In genomic region chr15:62649793-62650420, GRCh38 we compare ENCODE assay signal across 8 cellular contexts.
A peak's percentile ranks its signal among the peaks of the same experiment; 100 is the strongest.
DNase-seq lines count a peak whose midpoint lies in the region; ATAC-seq and TF ChIP-seq lines count a peak whose summit lies in the region.

No MANE protein-coding gene starts in this region.

- H3K27ac Mint-ChIP-seq in natural killer cell treated with Interleukin-12 subunit alpha and Interleukin-12 subunit beta and Interleukin-15 and Interleukin-18, amount 100 ng/mL, for 72 hours: no peak overlapping the region
- no peak overlapping the region for H3K27ac Mint-ChIP-seq in natural killer cell

- TF ChIP-seq CTCF in natural killer cell (IDR thresholded peaks at IDR 0.05): no peak
- no peak for TF ChIP-seq CTCF in fibroblast of pulmonary artery (IDR thresholded peaks at IDR 0.05; ENCODE audit: low read length, missing control alignments)
- no peak for TF ChIP-seq CTCF in thyroid gland (IDR thresholded peaks at IDR 0.05)

- peaks cover 5 to 14% of the 10 kb centered on the region in 2 donors for H3K27me3 Mint-ChIP-seq in natural killer cell treated with Interleukin-12 subunit alpha and Interleukin-12 subunit beta and Interleukin-15 and Interleukin-18, amount 100 ng/mL, for 72 hours
- no peaks in the 10 kb centered on the region for H3K27me3 Mint-ChIP-seq in natural killer cell (ENCODE audit: low read depth in 2 of 2)

- H2AFZ ChIP-seq in Karpas-422 (ENCODE audit: low read length): no peak overlapping the region

- H3K79me2 ChIP-seq in Karpas-422 (ENCODE audit: low read length): no peaks in the 10 kb centered on the region

- no peaks in the 10 kb centered on the region for H3K27me3 ChIP-seq in thyroid gland
- H3K27me3 ChIP-seq in Karpas-422 (ENCODE audit: low read length): no peaks in the 10 kb centered on the region

- H3K27ac ChIP-seq in thyroid gland (peak overlapping the region in 1 of 3 donors; percentile 13), Karpas-422 (ENCODE audit: low read length) (no peak overlapping the region)

- H3K36me3 ChIP-seq in thyroid gland (no peaks in the 10 kb centered on the region), Karpas-422 (ENCODE audit: insufficient read depth, low read length) (no peaks in the 10 kb centered on the region)

- H3K4me3 ChIP-seq in fibroblast of pulmonary artery (replicated peaks; ENCODE audit: low read depth, low read length): no peak overlapping the region
- H3K4me3 ChIP-seq in thyroid gland (replicated peaks in 1 of 3): no peak overlapping the region
- H3K4me3 ChIP-seq in Karpas-422 (ENCODE audit: low read length): no peak overlapping the region

- H3K9me2 ChIP-seq in Karpas-422 (replicated peaks; ENCODE audit: insufficient read depth, low read length): no peaks in the 10 kb centered on the region

- no peak overlapping the region for H3K4me3 Mint-ChIP-seq in natural killer cell treated with Interleukin-12 subunit alpha and Interleukin-12 subunit beta and Interleukin-15 and Interleukin-18, amount 100 ng/mL, for 72 hours
- no peak overlapping the region for H3K4me3 Mint-ChIP-seq in natural killer cell

- no peaks in the 10 kb centered on the region for H4K20me1 ChIP-seq in Karpas-422 (ENCODE audit: insufficient read depth, low read depth, low read length)

- intact Hi-C loops in natural killer cell (cut with micrococcal nuclease): no loop called here
- intact Hi-C loops in thyroid gland (cut with DNase I): no loop called here

- DNase-seq in natural killer cell treated with Interleukin-12 subunit alpha and Interleukin-12 subunit beta and Interleukin-15 and Interleukin-18, amount 100 ng/mL, for 72 hours (ENCODE audit: low spot score): peak; percentile 29
- no peak for DNase-seq in natural killer cell
- peak; percentile 56 for DNase-seq in fibroblast of pulmonary artery (ENCODE audit: low read depth)
- DNase-seq in thyroid gland: peak; percentile 64 to 72
- no peak for DNase-seq in Karpas-422
- DNase-seq in activated CD4-positive, alpha-beta T cell treated with anti-CD3 and anti-CD28 coated beads, Interleukin-2, amount 50 U/mL, for 4 hours: no peak

- H3K4me1 ChIP-seq in thyroid gland (peaks cover 8 to 29% of the 10 kb centered on the region in 2 donors), Karpas-422 (ENCODE audit: low read length) (no peaks in the 10 kb centered on the region)

- no peaks in the 10 kb centered on the region for H3K36me3 Mint-ChIP-seq in natural killer cell treated with Interleukin-12 subunit alpha and Interleukin-12 subunit beta and Interleukin-15 and Interleukin-18, amount 100 ng/mL, for 72 hours
- no peaks in the 10 kb centered on the region for H3K36me3 Mint-ChIP-seq in natural killer cell

- 72 to 74% methylated on average over 12 of the region's 12 CpGs for WGBS in thyroid gland, 2 donors

- H3K9me3 Mint-ChIP-seq in natural killer cell treated with Interleukin-12 subunit alpha and Interleukin-12 subunit beta and Interleukin-15 and Interleukin-18, amount 100 ng/mL, for 72 hours: no peaks in the 10 kb centered on the region
- no peaks in the 10 kb centered on the region for H3K9me3 Mint-ChIP-seq in natural killer cell

- no peak for TF ChIP-seq POLR2A in thyroid gland (IDR thresholded peaks at IDR 0.05)

- no peaks in the 10 kb centered on the region for H3K9me3 ChIP-seq in thyroid gland
- H3K9me3 ChIP-seq in Karpas-422 (ENCODE audit: low read length): no peaks in the 10 kb centered on the region

- peak in 1 of 2 donors; percentile 75 for ATAC-seq in natural killer cell treated with Interleukin-12 subunit alpha and Interleukin-12 subunit beta and Interleukin-15 and Interleukin-18, amount 100 ng/mL, for 72 hours
- no peak for ATAC-seq in natural killer cell
- peak; percentile 76 for ATAC-seq in HG03175 (IDR thresholded peaks at IDR 0.05; ENCODE audit: unreplicated experiment)
- ATAC-seq in GM21515 (IDR thresholded peaks at IDR 0.05; ENCODE audit: unreplicated experiment): no peak

- no peak overlapping the region for H3K9ac ChIP-seq in Karpas-422 (ENCODE audit: low read length)

- no peaks in the 10 kb centered on the region for H3K4me1 Mint-ChIP-seq in natural killer cell treated with Interleukin-12 subunit alpha and Interleukin-12 subunit beta and Interleukin-15 and Interleukin-18, amount 100 ng/mL, for 72 hours (ENCODE audit: low read depth in 2 of 2)
- H3K4me1 Mint-ChIP-seq in natural killer cell: no peaks in the 10 kb centered on the region

- no peak overlapping the region for H3K4me2 ChIP-seq in Karpas-422 (ENCODE audit: low read depth, low read length, poor library complexity, severe bottlenecking)

Comparison
In these comparisons a context has a peak if more than half of its experiments do, and no peak if none do; other contexts are left out.
1. DNase-seq: peak in natural killer cell treated with Interleukin-12 subunit alpha and Interleukin-12 subunit beta and Interleukin-15 and Interleukin-18, amount 100 ng/mL, for 72 hours (single experiment), fibroblast of pulmonary artery (single experiment) and thyroid gland (2 of 2); none in natural killer cell (single experiment), Karpas-422 (single experiment) and activated CD4-positive, alpha-beta T cell treated with anti-CD3 and anti-CD28 coated beads, Interleukin-2, amount 50 U/mL, for 4 hours (0 of 2).